Comparison of ENCODE assay signal across 8 cellular contexts in the genomic region with DNA sequence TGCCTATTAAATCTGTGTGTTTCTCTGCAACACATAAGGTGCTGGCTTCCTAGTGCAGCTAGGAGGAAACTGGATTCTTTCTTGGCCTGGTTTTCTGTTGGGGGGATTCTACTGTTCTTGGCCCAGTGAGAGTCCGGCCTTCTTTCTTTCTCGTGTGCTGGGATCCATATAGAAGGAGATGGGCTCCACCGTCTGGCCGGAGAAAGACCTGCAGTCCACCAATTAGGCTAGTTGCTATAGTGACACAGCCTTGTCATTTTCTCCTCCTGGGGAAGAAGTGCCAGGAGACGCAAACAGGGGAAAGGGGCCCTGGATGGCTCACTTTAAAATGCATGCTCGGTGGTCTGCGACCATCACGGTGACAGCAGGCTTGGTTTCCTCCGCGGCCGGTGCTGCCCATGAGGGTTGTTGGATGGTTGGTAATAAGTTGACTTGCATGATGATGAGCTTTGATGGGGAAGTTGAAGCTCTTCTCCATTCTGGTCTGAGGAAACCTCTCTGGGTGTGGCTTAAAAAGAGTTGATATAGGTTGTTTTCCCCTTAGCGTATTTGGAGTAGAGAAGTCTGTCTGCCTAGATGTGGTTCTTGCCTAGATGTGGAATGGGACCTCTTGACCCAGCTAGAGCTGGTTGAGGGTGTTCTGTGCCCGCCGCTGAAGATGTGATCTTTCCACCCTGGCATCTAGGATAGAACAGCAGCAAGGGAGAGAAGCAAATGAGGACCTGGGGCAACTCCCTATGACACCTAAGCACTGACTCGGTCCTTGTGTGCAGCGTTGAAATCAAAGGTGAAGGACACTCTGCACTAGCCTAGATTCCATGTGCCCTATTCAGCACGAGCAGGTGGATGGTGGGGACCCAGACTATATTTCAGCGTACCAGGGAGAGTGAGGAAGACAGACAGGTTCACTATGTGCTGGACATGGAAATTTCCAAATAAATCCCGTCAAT.
A peak's percentile ranks its signal among the peaks of the same experiment; 100 is the strongest.
DNase-seq lines count a peak whose midpoint lies in the region; ATAC-seq and TF ChIP-seq lines count a peak whose summit lies in the region.

No MANE protein-coding gene starts in this region.

- peak; percentile 75 for DNase-seq in DMS79 treated with DMSO at 0.1 percent for 48 hours (lab: John Stamatoyannopoulos, UW)
- peak; percentile 9 for DNase-seq in HS-5 (ENCODE audit: low read depth)
- peak; percentile 79 for DNase-seq in brain microvascular endothelial cell
- peak; percentile 87 for DNase-seq in islet precursor cell
- DNase-seq in stimulated activated CD4-positive, alpha-beta T cell treated with anti-CD3 and anti-CD28 coated beads, TNF-alpha, amount 100 ng/mL, for 48 hours (ENCODE audit: low read depth in 3 of 3), result peak; percentile 7 to 20 (median 9)

- H3K9me3 ChIP-seq in OCI-LY1 (ENCODE audit: low read length), result no peaks in the 10 kb centered on the region

- TF ChIP-seq CTCF in OCI-LY1 (IDR thresholded peaks at IDR 0.05; ENCODE audit: low read length) (peak; percentile 92), brain microvascular endothelial cell (IDR thresholded peaks at IDR 0.05; ENCODE audit: low read depth, low read length, missing control alignments) (peak; percentile 89)

- no peak overlapping the region for H3K9ac ChIP-seq in OCI-LY1 (ENCODE audit: low read length)

- no peaks in the 10 kb centered on the region for H3K79me2 ChIP-seq in OCI-LY1 (ENCODE audit: insufficient read depth, low read length)

- ATAC-seq in HG03095 (IDR thresholded peaks at IDR 0.05; ENCODE audit: unreplicated experiment), result no peak
- no peak for ATAC-seq in GM18858 (IDR thresholded peaks at IDR 0.05; ENCODE audit: unreplicated experiment)

- H3K36me3 ChIP-seq in OCI-LY1 (ENCODE audit: insufficient read depth, low read length) (no peaks in the 10 kb centered on the region), brain microvascular endothelial cell (replicated peaks) (no peaks in the 10 kb centered on the region)

- H3K4me2 ChIP-seq in OCI-LY1 (ENCODE audit: low read length), result no peak overlapping the region

- no peaks in the 10 kb centered on the region for H4K20me1 ChIP-seq in OCI-LY1 (ENCODE audit: insufficient read depth, low read length)

- no peaks in the 10 kb centered on the region for H3K9me2 ChIP-seq in OCI-LY1 (ENCODE audit: low read depth, low read length)

- peaks cover 11% of the 10 kb centered on the region for H3K4me1 ChIP-seq in OCI-LY1 (ENCODE audit: insufficient read depth, low read length, severe bottlenecking)

- H3K27ac ChIP-seq in OCI-LY1 (ENCODE audit: low read depth, low read length, poor library complexity, severe bottlenecking) (no peak overlapping the region), brain microvascular endothelial cell (no peak overlapping the region)

- in situ Hi-C loops in brain microvascular endothelial cell (cut with HindIII; ENCODE audit: low pct_ligation_motif_present, low sequenced_read_pairs), result no loop called here

- H3K4me3 ChIP-seq in OCI-LY1 (ENCODE audit: low read depth, low read length, poor library complexity, severe bottlenecking), result no peak overlapping the region
- H3K4me3 ChIP-seq in brain microvascular endothelial cell (ENCODE audit: low read depth, low read length), result no peak overlapping the region

- H3F3A ChIP-seq in OCI-LY1 (ENCODE audit: insufficient read depth, low read length), result no peaks in the 10 kb centered on the region

- H3K27me3 ChIP-seq in OCI-LY1 (ENCODE audit: insufficient read depth, low read length) (0 out of 2 replicates have a peak, but pooled peaks cover 5% of the 10 kb centered on the region), brain microvascular endothelial cell (replicated peaks) (peaks cover 28% of the 10 kb centered on the region)

- H2AFZ ChIP-seq in OCI-LY1 (ENCODE audit: low read length), result no peak overlapping the region

Comparison
In these comparisons a context has a peak if more than half of its experiments do, and no peak if none do; other contexts are left out.
1. DNase-seq: peak in every context shown above with its lines; median percentile 87 in islet precursor cell; 79 in brain microvascular endothelial cell; 75 in DMS79 treated with DMSO at 0.1 percent for 48 hours; 9 in HS-5; 9 in stimulated activated CD4-positive, alpha-beta T cell treated with anti-CD3 and anti-CD28 coated beads, TNF-alpha, amount 100 ng/mL, for 48 hours.